In genomic region chr2:29129586-29130281, GRCh38 we compare ENCODE assay signal across 9 cellular contexts. TPM values are rescaled to one million over a fixed set of nuclear protein-coding genes. Genes with fewer than 3 reads are reported as not detected.
DNase-seq lines count a peak whose midpoint lies in the region; ATAC-seq and TF ChIP-seq lines count a peak whose summit lies in the region.
"Had no signal": no experiment of that assay in that cellular context is flagged by ENCODE, and none has a peak within 500 bp of the region (broad histone marks: within the 10 kb centered on the region; RNA-seq: fewer than 3 reads in every experiment).

No MANE protein-coding gene starts in this region.

- H3K27me3 Mint-ChIP-seq in activated CD4-positive, alpha-beta T cell treated with anti-CD3 and anti-CD28 coated beads for 36 hours, result no peaks in the 10 kb centered on the region

- H3K27me3 ChIP-seq in SJSA1 (replicated peaks) (no peaks in the 10 kb centered on the region), thymus (ENCODE audit: control insufficient read depth, insufficient read depth) (no peaks in the 10 kb centered on the region)
- H3K27me3 ChIP-seq: BLaER1 had no signal

- POLR2A ChIA-PET in activated CD4-positive, alpha-beta T cell treated with anti-CD3 and anti-CD28 coated beads for 36 hours (lab: Charles Lee), result interaction anchor here (0.6 to 1.2 kb wide), 2 partner anchors 14 to 309 kb away, joined by 4 to 9 read pairs; no protein-coding TSS in a partner anchor

- H3K27ac ChIP-seq in SJSA1 (peak overlapping the region; percentile 84), thymus (ENCODE audit: low read depth) (peak overlapping the region; percentile 25)
- H3K27ac ChIP-seq: BLaER1 had no signal

- ATAC-seq in activated CD4-positive, alpha-beta T cell treated with anti-CD3 and anti-CD28 coated beads for 36 hours, result peak; percentile 37
- ATAC-seq in HG03565 (IDR thresholded peaks at IDR 0.05; ENCODE audit: unreplicated experiment) (no peak), HG03196 (IDR thresholded peaks at IDR 0.05; ENCODE audit: unreplicated experiment) (no peak)

- intact Hi-C loops in activated CD4-positive, alpha-beta T cell treated with anti-CD3 and anti-CD28 coated beads for 36 hours (cut with DNase I, micrococcal nuclease), result loop anchor here (1.0 to 5.0 kb wide), 4 partner anchors 13 to 117 kb away; no protein-coding TSS in a partner anchor

- peaks cover 3% of the 10 kb centered on the region for H3K9me3 Mint-ChIP-seq in activated CD4-positive, alpha-beta T cell treated with anti-CD3 and anti-CD28 coated beads for 36 hours (ENCODE audit: low read depth)

- no peak for TF ChIP-seq CTCF in fibroblast of the aortic adventitia (IDR thresholded peaks at IDR 0.05; ENCODE audit: insufficient read depth, low read length)

- H3K9me3 ChIP-seq in SJSA1 (replicated peaks) (no peaks in the 10 kb centered on the region; the same call in 1 of the 2 replicates), thymus (ENCODE audit: control insufficient read depth) (no peaks in the 10 kb centered on the region)

- peaks cover 41% of the 10 kb centered on the region for H3K36me3 ChIP-seq in SJSA1
- H3K36me3 ChIP-seq in thymus (ENCODE audit: control insufficient read depth, insufficient read depth), result peaks cover 14% of the 10 kb centered on the region
- H3K36me3 ChIP-seq: BLaER1 had no signal

- peaks cover 42% of the 10 kb centered on the region for H3K36me3 Mint-ChIP-seq in activated CD4-positive, alpha-beta T cell treated with anti-CD3 and anti-CD28 coated beads for 36 hours (ENCODE audit: low read depth)

- CTCF ChIA-PET in activated CD4-positive, alpha-beta T cell treated with anti-CD3 and anti-CD28 coated beads for 36 hours (lab: Charles Lee), result interaction anchor here (0.6 to 2.9 kb wide), 10 partner anchors 9 to 198 kb away, joined by 3 to 16 read pairs (median 4); no protein-coding TSS in a partner anchor

- peak overlapping the region; percentile 65 for H3K27ac Mint-ChIP-seq in activated CD4-positive, alpha-beta T cell treated with anti-CD3 and anti-CD28 coated beads for 36 hours

- no peak for DNase-seq in activated CD4-positive, alpha-beta T cell treated with anti-CD3 and anti-CD28 coated beads for 36 hours
- DNase-seq in activated CD4-positive, alpha-beta T cell treated with anti-CD3 and anti-CD28 coated beads for 1 hour, result no peak
- DNase-seq in SJSA1 (ENCODE audit: low read depth in 1 of 2, low spot score in 2 of 2), result peak in 1 of 2 experiments; percentile 52
- DNase-seq in fibroblast of the aortic adventitia (ENCODE audit: low read depth), result peak; percentile 48
- DNase-seq in stimulated activated CD4-positive, alpha-beta T cell treated with anti-CD3 and anti-CD28 coated beads, Interleukin-2, amount 100 ng/mL, for 24 hours, result no peak

- 95% methylated on average over 2 of the region's 2 CpGs for WGBS in thymus

- H3K4me3 Mint-ChIP-seq in activated CD4-positive, alpha-beta T cell treated with anti-CD3 and anti-CD28 coated beads for 36 hours, result peak overlapping the region; percentile 21

- peaks cover 32% of the 10 kb centered on the region for H3K4me1 Mint-ChIP-seq in activated CD4-positive, alpha-beta T cell treated with anti-CD3 and anti-CD28 coated beads for 36 hours

- H3K4me3 ChIP-seq in SJSA1, result no peak overlapping the region
- H3K4me3 ChIP-seq in fibroblast of the aortic adventitia (ENCODE audit: low read depth, low read length), result peak overlapping the region; percentile 45
- H3K4me3 ChIP-seq in thymus (ENCODE audit: low read length), result no peak overlapping the region
- H3K4me3 ChIP-seq: BLaER1 had no signal

- H3K4me1 ChIP-seq in SJSA1 (replicated peaks) (peaks cover 41% of the 10 kb centered on the region), thymus (ENCODE audit: control insufficient read depth, insufficient read depth, low read length) (no peaks in the 10 kb centered on the region)
- H3K4me1 ChIP-seq: BLaER1 had no signal

RNA-seq across cellular contexts. Expression of gene CLIP4, which starts 14.5 kb away (rescaled TPM):
- 10 to 100 TPM; 19.5 to 22.7 TPM for total RNA-seq in activated CD4-positive, alpha-beta T cell treated with anti-CD3 and anti-CD28 coated beads for 36 hours
- 34.2 and 36.9 TPM in 2 replicates for total RNA-seq in SJSA1 (2014; rRNA removed; shearing (Covaris generic))
- total RNA-seq in fibroblast of the aortic adventitia (ENCODE audit: low replicate concordance), result 73.5 and 97.1 TPM in 2 replicates
- 28.2 TPM for polyA plus RNA-seq in thymus

RNA-seq across cellular contexts. Expression of gene PCARE, which starts 55.4 kb away (rescaled TPM):
- total RNA-seq in activated CD4-positive, alpha-beta T cell treated with anti-CD3 and anti-CD28 coated beads for 36 hours, result not detected
- total RNA-seq in SJSA1 (2014; rRNA removed; shearing (Covaris generic)), result not detected in 2 replicates
- total RNA-seq in fibroblast of the aortic adventitia (ENCODE audit: low replicate concordance), result under 0.01 and 0.08 TPM in 2 replicates
- polyA plus RNA-seq in thymus, result 0.02 TPM
